ENCODE assay signal across 29 cellular contexts in genomic region chr1:205585169-205585834, GRCh38. TPM values are rescaled to one million over a fixed set of nuclear protein-coding genes. Genes with fewer than 3 reads are reported as not detected.
A peak's percentile ranks its signal among the peaks of the same experiment; 100 is the strongest.
DNase-seq lines count a peak whose midpoint lies in the region; ATAC-seq, FAIRE-seq and TF ChIP-seq lines count a peak whose summit lies in the region.
"Had no signal": no experiment of that assay in that cellular context is flagged by ENCODE, and none has a peak within 500 bp of the region (broad histone marks: within the 10 kb centered on the region; RNA-seq: fewer than 3 reads in every experiment).

No MANE protein-coding gene starts in this region.

- H3K23ac ChIP-seq in H1 (ENCODE audit: insufficient read length), result no peak overlapping the region

- CTCF ChIA-PET in H1 (lab: Charles Lee; ENCODE audit: partially characterized antibody), result interaction anchor here (0.5 to 4.5 kb wide), 16 partner anchors 9 to 524 kb away, joined by 3 to 22 read pairs (median 4); no protein-coding TSS in a partner anchor

- H4K20me1 ChIP-seq in H1 (replicated peaks in 1 of 2; ENCODE audit: control insufficient read depth in 1 of 2, insufficient read depth in 2 of 2, low read length in 2 of 2), result no peaks in the 10 kb centered on the region

- peak overlapping the region; percentile 75; the same call in 1 of the 2 replicates for H2BK15ac ChIP-seq in H1 (ENCODE audit: low read length)

- no peak overlapping the region for H3K9ac ChIP-seq in H1 (replicated peaks in 1 of 4; ENCODE audit: extremely low read depth in 1 of 4, low read depth in 3 of 4, low read length in 3 of 4)

- H3K4me1 ChIP-seq in H1 (replicated peaks in 1 of 4; ENCODE audit: control insufficient read depth in 3 of 4, insufficient read depth in 4 of 4, low read length in 3 of 4), result peaks cover 0 to 2% (median 0%) of the 10 kb centered on the region in 4 experiments; a peak in 4 of 7 replicates
- no peaks in the 10 kb centered on the region for H3K4me1 ChIP-seq in HAP-1
- H3K4me1 ChIP-seq in small intestine (ENCODE audit: control insufficient read depth in 2 of 2, insufficient read depth in 1 of 2, low read depth in 1 of 2, low read length in 1 of 2), result peaks cover 0 to under 1% of the 10 kb centered on the region in 2 donors

- H3K4me3 ChIP-seq in H1 (ENCODE audit: extremely low read depth in 1 of 4, insufficient read depth in 2 of 4, low read depth in 3 of 4, low read length in 4 of 4) (no peak overlapping the region), HAP-1 (no peak overlapping the region), small intestine (ENCODE audit: low read depth in 1 of 2, low read length in 2 of 2) (no peak overlapping the region)
- H3K4me3 ChIP-seq: A549, esophagus muscularis mucosa, GM23338, heart right ventricle, lung, Peyer's patch had no signal

- H3K9me3 ChIP-seq in H1 (ENCODE audit: insufficient read depth in 2 of 2, low read depth in 1 of 2, low read length in 1 of 2), result no peaks in the 10 kb centered on the region
- no peaks in the 10 kb centered on the region for H3K9me3 ChIP-seq in HAP-1
- no peaks in the 10 kb centered on the region for H3K9me3 ChIP-seq in small intestine (ENCODE audit: control insufficient read depth, low read depth)
- H3K9me3 ChIP-seq: A549, esophagus muscularis mucosa, heart right ventricle, Peyer's patch had no signal

- no peak overlapping the region for H2BK120ac ChIP-seq in H1 (replicated peaks; ENCODE audit: low read depth, low read length)

- 90% methylated on average over 6 of the region's 6 CpGs; no CpG with 5 or more reads in 1 of the 2 experiments for WGBS in H1 (ENCODE audit: extremely low coverage in 1 of 2, insufficient coverage in 1 of 2, insufficient read length in 1 of 2, insufficient replicate concordance in 2 of 2, low coverage in 1 of 2, low lambda C conversion rate in 2 of 2, missing lambda C conversion rate in 1 of 2), 2 experiments
- 37 to 60% (median 51%) methylated on average over 6 of the region's 6 CpGs for WGBS in small intestine, 3 donors

- H3K27ac ChIP-seq in H1 (ENCODE audit: low read depth, low read length) (no peak overlapping the region), small intestine (ENCODE audit: low read depth in 1 of 2, low read length in 1 of 2) (no peak overlapping the region)
- H3K27ac ChIP-seq: A549, esophagus muscularis mucosa, heart right ventricle, Peyer's patch had no signal

- in situ Hi-C loops in HAP-1 (cut with MboI; ENCODE audit: low sequenced_read_pairs), result no loop called here

- no peak overlapping the region for H2BK20ac ChIP-seq in H1 (ENCODE audit: low read length)

- no peak for TF ChIP-seq CTCF in H1 (IDR thresholded peaks at IDR 0.05; ENCODE audit: control extremely low read depth in 1 of 3, insufficient read depth in 1 of 3, low read depth in 1 of 3, low read length in 3 of 3)

- H3K79me1 ChIP-seq in H1 (ENCODE audit: low read depth, low read length), result no peaks in the 10 kb centered on the region

- H2BK12ac ChIP-seq in H1 (ENCODE audit: low read depth, low read length), result no peak overlapping the region

- H3K27me3 Mint-ChIP-seq in activated naive CD8-positive, alpha-beta T cell treated with anti-CD3 and anti-CD28 coated beads, Interleukin-2, amount 10 ng/mL, durations not matched to agents 7 days and 5 days, result no peaks in the 10 kb centered on the region
- no peaks in the 10 kb centered on the region for H3K27me3 Mint-ChIP-seq in activated naive CD8-positive, alpha-beta T cell treated with anti-CD3 and anti-CD28 coated beads for 36 hours
- H3K27me3 Mint-ChIP-seq in naive B cell, result peaks cover 0 to 16% (median 0%) of the 10 kb centered on the region in 3 donors
- H3K27me3 Mint-ChIP-seq: activated naive CD8-positive, alpha-beta T cell; CD8-positive, alpha-beta memory T cell had no signal

- no peaks in the 10 kb centered on the region for H3K79me2 ChIP-seq in H1 (ENCODE audit: control insufficient read depth in 1 of 2, insufficient read depth in 2 of 2, low read length in 2 of 2)

- no peak overlapping the region for H3K4ac ChIP-seq in H1 (replicated peaks; ENCODE audit: insufficient read length, low read depth, low read length)

- TF ChIP-seq EP300 in H1 (IDR thresholded peaks at IDR 0.05; ENCODE audit: borderline replicate concordance in 1 of 2, low read depth in 2 of 2, low read length in 2 of 2), result no peak

- no peak overlapping the region for H4K8ac ChIP-seq in H1 (ENCODE audit: extremely low read depth, insufficient read depth, low read length)

- H3K4me1 Mint-ChIP-seq in activated naive CD8-positive, alpha-beta T cell treated with anti-CD3 and anti-CD28 coated beads, Interleukin-2, amount 10 ng/mL, durations not matched to agents 7 days and 5 days, result peaks cover 16% of the 10 kb centered on the region
- peaks cover 25% of the 10 kb centered on the region for H3K4me1 Mint-ChIP-seq in activated naive CD8-positive, alpha-beta T cell treated with anti-CD3 and anti-CD28 coated beads for 36 hours
- H3K4me1 Mint-ChIP-seq in naive B cell, result peaks cover 18 to 43% (median 28%) of the 10 kb centered on the region in 3 donors

- H4K91ac ChIP-seq in H1 (replicated peaks; ENCODE audit: insufficient read length, low read length), result no peak overlapping the region

- no peak overlapping the region for H2AFZ ChIP-seq in H1 (ENCODE audit: low read length)
- H2AFZ ChIP-seq: GM23338 had no signal

- no peak overlapping the region for H3K56ac ChIP-seq in H1 (replicated peaks; ENCODE audit: insufficient read length, low read depth, low read length)

- peaks cover 0 to 2% (median 0%) of the 10 kb centered on the region in 4 experiments; a peak in 2 of 7 replicates for H3K27me3 ChIP-seq in H1 (replicated peaks in 1 of 4; ENCODE audit: control insufficient read depth in 3 of 4, extremely low read depth in 1 of 4, insufficient read depth in 3 of 4, low read length in 3 of 4)
- H3K27me3 ChIP-seq in HAP-1 (ENCODE audit: low read depth), result no peaks in the 10 kb centered on the region
- no peaks in the 10 kb centered on the region for H3K27me3 ChIP-seq in small intestine (ENCODE audit: control insufficient read depth in 2 of 2, insufficient read depth in 2 of 2, low read length in 2 of 2)
- H3K27me3 ChIP-seq: Peyer's patch had no signal

- no peak overlapping the region for H2AK5ac ChIP-seq in H1 (ENCODE audit: low read depth, low read length)

- no peak overlapping the region for H3K14ac ChIP-seq in H1 (ENCODE audit: insufficient read length)

- TF ChIP-seq RAD21 in H1 (IDR thresholded peaks at IDR 0.05 in 1 of 2, conservative IDR thresholded peaks at IDR 0.05 in 1 of 2; ENCODE audit: low read depth in 2 of 2, low read length in 2 of 2), result no peak

- H3K23me2 ChIP-seq in H1 (ENCODE audit: low read depth, low read length), result no peaks in the 10 kb centered on the region

- no peaks in the 10 kb centered on the region for H3K36me3 ChIP-seq in H1 (ENCODE audit: control insufficient read depth in 2 of 4, insufficient read depth in 4 of 4, low read length in 3 of 4)
- H3K36me3 ChIP-seq in HAP-1 (replicated peaks), result no peaks in the 10 kb centered on the region
- H3K36me3 ChIP-seq in small intestine (ENCODE audit: control insufficient read depth in 2 of 2, insufficient read depth in 2 of 2, low read length in 2 of 2), result no peaks in the 10 kb centered on the region
- H3K36me3 ChIP-seq: esophagus muscularis mucosa, heart right ventricle, Peyer's patch had no signal

- no peak overlapping the region for H3K4me3 Mint-ChIP-seq in activated naive CD8-positive, alpha-beta T cell treated with anti-CD3 and anti-CD28 coated beads, Interleukin-2, amount 10 ng/mL, durations not matched to agents 7 days and 5 days
- H3K4me3 Mint-ChIP-seq in activated naive CD8-positive, alpha-beta T cell treated with anti-CD3 and anti-CD28 coated beads for 36 hours, result no peak overlapping the region
- peak overlapping the region in 3 of 8 donors; percentile 42 to 56 (median 47) for H3K4me3 Mint-ChIP-seq in naive B cell
- H3K4me3 Mint-ChIP-seq: activated naive CD8-positive, alpha-beta T cell; CD8-positive, alpha-beta memory T cell; dendritic cell treated with granulocyte-macrophage colony-stimulating factor and Interleukin-4, amounts not matched to agents 40 ng/mL and 50 ng/mL, for 4 days; GM23338; nephron progenitor cell had no signal

- H2BK5ac ChIP-seq in H1 (ENCODE audit: low read depth, low read length), result no peak overlapping the region

- no peak for ATAC-seq in activated naive CD8-positive, alpha-beta T cell treated with anti-CD3 and anti-CD28 coated beads, Interleukin-2, amount 10 ng/mL, durations not matched to agents 7 days and 5 days (ENCODE audit: low read depth)
- peak; percentile 47 to 57 for ATAC-seq in naive B cell (ENCODE audit: low read depth in 2 of 2)
- ATAC-seq: A549, heart right ventricle had no signal

- H3K4me2 ChIP-seq in H1 (ENCODE audit: insufficient read depth in 1 of 2, low read depth in 2 of 2, low read length in 2 of 2), result no peak overlapping the region
- H3K4me2 ChIP-seq: A549, GM23338 had no signal

- TF ChIP-seq POLR2A in H1 (IDR thresholded peaks at IDR 0.05; ENCODE audit: control extremely low read depth in 1 of 2, low read depth in 2 of 2, low read length in 2 of 2), result no peak

- no peaks in the 10 kb centered on the region for H3K36me3 Mint-ChIP-seq in activated naive CD8-positive, alpha-beta T cell treated with anti-CD3 and anti-CD28 coated beads, Interleukin-2, amount 10 ng/mL, durations not matched to agents 7 days and 5 days
- H3K36me3 Mint-ChIP-seq in activated naive CD8-positive, alpha-beta T cell treated with anti-CD3 and anti-CD28 coated beads for 36 hours, result no peaks in the 10 kb centered on the region
- no peaks in the 10 kb centered on the region for H3K36me3 Mint-ChIP-seq in naive B cell
- H3K36me3 Mint-ChIP-seq: activated naive CD8-positive, alpha-beta T cell; CD8-positive, alpha-beta memory T cell had no signal

- no peak overlapping the region for H3K18ac ChIP-seq in H1 (ENCODE audit: extremely low read depth, low read length)

- H3K9me3 Mint-ChIP-seq in activated naive CD8-positive, alpha-beta T cell treated with anti-CD3 and anti-CD28 coated beads, Interleukin-2, amount 10 ng/mL, durations not matched to agents 7 days and 5 days, result no peaks in the 10 kb centered on the region
- no peaks in the 10 kb centered on the region for H3K9me3 Mint-ChIP-seq in activated naive CD8-positive, alpha-beta T cell treated with anti-CD3 and anti-CD28 coated beads for 36 hours
- no peaks in the 10 kb centered on the region for H3K9me3 Mint-ChIP-seq in naive B cell
- H3K9me3 Mint-ChIP-seq: CD8-positive, alpha-beta memory T cell; dendritic cell treated with granulocyte-macrophage colony-stimulating factor and Interleukin-4, amounts not matched to agents 40 ng/mL and 50 ng/mL, for 4 days; GM23338; nephron progenitor cell had no signal

- no peak overlapping the region for H4K5ac ChIP-seq in H1 (ENCODE audit: insufficient read length, low read depth, low read length)

- no peak overlapping the region for H3K27ac Mint-ChIP-seq in activated naive CD8-positive, alpha-beta T cell treated with anti-CD3 and anti-CD28 coated beads, Interleukin-2, amount 10 ng/mL, durations not matched to agents 7 days and 5 days
- no peak overlapping the region for H3K27ac Mint-ChIP-seq in activated naive CD8-positive, alpha-beta T cell treated with anti-CD3 and anti-CD28 coated beads for 36 hours
- peak overlapping the region in 3 of 6 donors; percentile 42 to 81 (median 64) for H3K27ac Mint-ChIP-seq in naive B cell
- H3K27ac Mint-ChIP-seq: activated naive CD8-positive, alpha-beta T cell; CD8-positive, alpha-beta memory T cell; dendritic cell treated with granulocyte-macrophage colony-stimulating factor and Interleukin-4, amounts not matched to agents 40 ng/mL and 50 ng/mL, for 4 days; GM23338; nephron progenitor cell had no signal

- DNase-seq in activated naive CD8-positive, alpha-beta T cell treated with anti-CD3 and anti-CD28 coated beads, Interleukin-2, amount 10 ng/mL, durations not matched to agents 7 days and 5 days, result peak; percentile 2
- no peak for DNase-seq in activated naive CD8-positive, alpha-beta T cell treated with anti-CD3 and anti-CD28 coated beads for 36 hours
- DNase-seq in H1 (ENCODE audit: low read depth in 1 of 2, low spot score in 2 of 2) (no peak), naive B cell (no peak), OCI-M1 (lab: John Stamatoyannopoulos, UW) (no peak), amniotic stem cell (lab: John Stamatoyannopoulos, UW) (no peak), HAP-1 (ENCODE audit: low spot score in 2 of 2) (no peak), small intestine (no peak)
- DNase-seq: AML-193; caudate nucleus; CD8-positive, alpha-beta memory T cell; foreskin melanocyte; heart right ventricle; KBM-7; MM.1S; NCI-H2029; NCI-H524 treated with DMSO at 0.1 percent for 48 hours; nephron progenitor cell; SHP77 treated with DMSO at 0.1 percent for 48 hours; stimulated activated CD4-positive, alpha-beta T cell treated with anti-CD3 and anti-CD28 coated beads, Interleukin-4, amount 100 ng/mL, for 4 hours; substantia nigra had no signal

- FAIRE-seq in H1 (lab: Jason Lieb, UNC) (no peak), small intestine (lab: Jason Lieb, UNC) (no peak)
- FAIRE-seq: A549, HTR-8/SVneo had no signal

- POLR2A ChIA-PET in activated naive CD8-positive, alpha-beta T cell treated with anti-CD3 and anti-CD28 coated beads, Interleukin-2, amount 10 ng/mL, durations not matched to agents 7 days and 5 days (lab: Charles Lee), result no interaction called here
- POLR2A ChIA-PET in H1 (lab: Charles Lee; ENCODE audit: partially characterized antibody), result interaction anchor here (0.7 to 1.8 kb wide), 2 partner anchors 50 to 51 kb away, joined by 3 to 4 read pairs; no protein-coding TSS in a partner anchor

RNA-seq across cellular contexts. Expression of gene ELK4, which starts 46.5 kb away (rescaled TPM):
- total RNA-seq in activated naive CD8-positive, alpha-beta T cell treated with anti-CD3 and anti-CD28 coated beads, Interleukin-2, amount 10 ng/mL, durations not matched to agents 7 days and 5 days, result 100 to 1,000 TPM; 124 to 141 TPM
- 10 to 100 TPM; 71.0 to 76.9 TPM for total RNA-seq in activated naive CD8-positive, alpha-beta T cell treated with anti-CD3 and anti-CD28 coated beads for 36 hours
- 23.3 and 26.3 TPM in 2 replicates for total RNA-seq in H1 (2021; fragmentation: NEBNext Ultra II Directional; extraction: Animal tissue kit (Norgen Biotek cat#: 25700))
- polyA plus RNA-seq in H1 (2011; rRNA removed) (2.5 and 2.9 TPM in 2 replicates), naive B cell (ENCODE audit: low read depth in 6 of 6) (10 to 100 TPM in 1 of 6 donors, 1 to 10 TPM in 5; 4.8 to 10.2 (median 6.0) TPM), small intestine (1 to 10 TPM; 2.7 to 6.0 (median 3.0) TPM)
- 4.0 TPM for polyA plus RNA-seq in H1 (2011; cell fraction: cytosol; rRNA removed)
- polyA plus RNA-seq in H1 (2011; cell fraction: nucleus; rRNA removed), result 4.1 TPM
- 4.2 to 7.4 TPM (median 5.9 TPM) in 4 replicates for polyA plus RNA-seq in H1 (2012, experiment 1 of 2)
- 1.6 TPM for polyA plus RNA-seq in H1 (2012, experiment 2 of 2)
- polyA plus RNA-seq in H1 (2013, experiment 1 of 2), result 9.6 TPM
- 8.7 TPM for polyA plus RNA-seq in H1 (2013, experiment 2 of 2)
- polyA minus RNA-seq in H1 (2011; rRNA and poly(A)+ RNA removed), result 11.5 and 11.6 TPM in 2 replicates
- 6.1 TPM for polyA minus RNA-seq in H1 (2011; cell fraction: cytosol; rRNA and poly(A)+ RNA removed)
- polyA minus RNA-seq in H1 (2011; cell fraction: nucleus; rRNA and poly(A)+ RNA removed), result 13.7 TPM
